ENCODE assay signal across 21 cellular contexts in genomic region chr7:21346297-21346696, GRCh38.
"Had no signal": no experiment of that assay in that cellular context is flagged by ENCODE, and none has a peak within 500 bp of the region (broad histone marks: within the 10 kb centered on the region; RNA-seq: fewer than 3 reads in every experiment).

No MANE protein-coding gene starts in this region.

- H3K27ac ChIP-seq: heart right ventricle, parathyroid adenoma, upper lobe of right lung had no signal

- H3K36me3 ChIP-seq: heart right ventricle, upper lobe of right lung had no signal

- H3K9ac ChIP-seq: parathyroid adenoma had no signal

- H2AFZ ChIP-seq: parathyroid adenoma had no signal

- H3K4me1 ChIP-seq: heart right ventricle, parathyroid adenoma, upper lobe of right lung had no signal

- H3K27me3 ChIP-seq: upper lobe of right lung had no signal

- DNase-seq: activated B cell treated with CpG ODN at 0.5 μM for 24 hours; activated CD4-positive, alpha-beta memory T cell treated with anti-CD3 and anti-CD28 coated beads for 36 hours; activated CD4-positive, alpha-beta T cell treated with anti-CD3 and anti-CD28 coated beads for 4 hours; activated CD8-positive, alpha-beta memory T cell treated with anti-CD3 and anti-CD28 coated beads, Interleukin-2, amount 10 ng/mL, durations not matched to agents 7 days and 5 days; activated gamma-delta T cell treated with Interleukin-2 at 50 U/mL for 16 hours; aorta; caudate nucleus; effector CD4-positive, alpha-beta T cell; erythroblast; foreskin fibroblast; heart right ventricle; islet precursor cell; left cardiac atrium; midbrain; right cardiac atrium; stimulated activated CD4-positive, alpha-beta T cell treated with anti-CD3 and anti-CD28 coated beads, Interleukin-4, amount 100 ng/mL, for 4 hours; stimulated activated naive CD8-positive, alpha-beta T cell treated with anti-CD3 and anti-CD28 coated beads, Interleukin-15, Interleukin-2, amounts not matched to agents 100 U/mL and 50 U/mL, for 24 hours; upper lobe of right lung had no signal

- H3K79me2 ChIP-seq: parathyroid adenoma had no signal

- H3K4me3 ChIP-seq: heart right ventricle, upper lobe of right lung had no signal

- ATAC-seq: activated CD8-positive, alpha-beta memory T cell treated with anti-CD3 and anti-CD28 coated beads, Interleukin-2, amount 10 ng/mL, durations not matched to agents 7 days and 5 days; activated naive CD4-positive, alpha-beta T cell treated with anti-CD3 and anti-CD28 coated beads, Interleukin-2, amount 50 U/mL, for 72 hours; heart right ventricle; left cardiac atrium; natural killer cell treated with Interleukin-12 subunit alpha and Interleukin-12 subunit beta and Interleukin-15 and Interleukin-18, amount 100 ng/mL, for 72 hours; right cardiac atrium; stimulated activated naive CD8-positive, alpha-beta T cell treated with anti-CD3 and anti-CD28 coated beads, Interleukin-15, Interleukin-2, amounts not matched to agents 100 U/mL and 50 U/mL, for 24 hours; upper lobe of right lung had no signal

- H3K9me3 ChIP-seq: heart right ventricle, upper lobe of right lung had no signal
